In the genomic region with DNA sequence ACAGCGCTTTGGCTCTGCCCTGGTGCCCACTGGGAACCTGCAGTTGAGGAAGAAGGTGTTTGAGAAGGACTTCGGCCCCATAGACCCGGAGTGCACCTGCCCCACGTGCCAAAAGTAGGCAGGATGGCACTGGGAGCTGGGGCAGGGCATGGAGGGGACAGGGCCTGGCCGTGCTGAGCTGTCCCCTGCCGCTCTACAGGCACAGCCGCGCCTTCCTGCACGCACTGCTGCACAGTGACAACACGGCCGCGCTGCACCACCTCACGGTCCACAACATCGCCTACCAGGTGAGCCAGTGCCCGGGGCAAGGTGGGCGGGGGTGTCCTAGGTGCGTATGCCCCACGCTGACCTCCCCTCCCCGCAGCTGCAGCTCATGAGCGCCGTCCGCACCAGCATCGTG, we compare ENCODE assay signal across 15 cellular contexts.
"Had no signal": no experiment of that assay in that cellular context is flagged by ENCODE, and none has a peak within 500 bp of the region (broad histone marks: within the 10 kb centered on the region; RNA-seq: fewer than 3 reads in every experiment).

No MANE protein-coding gene starts in this region.

- H3K4me3 Mint-ChIP-seq: activated CD4-positive, alpha-beta T cell treated with anti-CD3 and anti-CD28 coated beads for 36 hours; activated naive CD8-positive, alpha-beta T cell treated with anti-CD3 and anti-CD28 coated beads, Interleukin-2, amount 50 U/mL, for 24 hours; neural progenitor cell; T-helper 2 cell treated with Interferon-gamma antibody and Interleukin-4, amounts not matched to agents 5 μg/mL and 100 μg/mL, for 36 hours had no signal

- H3K4me1 ChIP-seq: foreskin keratinocyte, neural progenitor cell, pancreas, right atrium auricular region had no signal

- H2AFZ ChIP-seq: neural progenitor cell had no signal

- DNase-seq: activated naive CD4-positive, alpha-beta T cell treated with Interleukin-2 at 50 U/mL for 16 hours; activated naive CD8-positive, alpha-beta T cell treated with anti-CD3 and anti-CD28 coated beads, Interleukin-2, amount 50 U/mL, for 24 hours; foreskin keratinocyte; left ventricle myocardium inferior; pancreas; tibial artery had no signal

- H3K9me3 Mint-ChIP-seq: activated naive CD8-positive, alpha-beta T cell treated with anti-CD3 and anti-CD28 coated beads, Interleukin-2, amount 50 U/mL, for 24 hours; neural progenitor cell; T-helper 2 cell treated with Interferon-gamma antibody and Interleukin-4, amounts not matched to agents 5 μg/mL and 100 μg/mL, for 36 hours had no signal

- H3K9ac ChIP-seq: neural progenitor cell had no signal

- H3K4me2 ChIP-seq: neural progenitor cell, smooth muscle cell had no signal

- FAIRE-seq: endothelial cell of umbilical vein, pancreas had no signal

- ATAC-seq: activated CD4-positive, alpha-beta T cell treated with anti-CD3 and anti-CD28 coated beads for 36 hours; foreskin keratinocyte had no signal

- H3K27me3 Mint-ChIP-seq: activated CD4-positive, alpha-beta T cell treated with anti-CD3 and anti-CD28 coated beads for 36 hours; activated naive CD8-positive, alpha-beta T cell treated with anti-CD3 and anti-CD28 coated beads, Interleukin-2, amount 50 U/mL, for 24 hours had no signal

- H3K27ac ChIP-seq: ascending aorta, cardiac muscle cell, foreskin keratinocyte, left ventricle myocardium inferior, neural progenitor cell, pancreas, right atrium auricular region, tibial artery, vagina had no signal

- H3K27ac Mint-ChIP-seq: activated naive CD8-positive, alpha-beta T cell treated with anti-CD3 and anti-CD28 coated beads, Interleukin-2, amount 50 U/mL, for 24 hours; neural progenitor cell; T-helper 2 cell treated with Interferon-gamma antibody and Interleukin-4, amounts not matched to agents 5 μg/mL and 100 μg/mL, for 36 hours had no signal

- H3K9me3 ChIP-seq: ascending aorta, left ventricle myocardium inferior, pancreas, right atrium auricular region, tibial artery, vagina had no signal

- H3K4me3 ChIP-seq: ascending aorta, cardiac muscle cell, left ventricle myocardium inferior, neural progenitor cell, pancreas, right atrium auricular region, smooth muscle cell, tibial artery, vagina had no signal

- H3K36me3 ChIP-seq: cardiac muscle cell, neural progenitor cell had no signal

- H3K27me3 ChIP-seq: ascending aorta, cardiac muscle cell, foreskin keratinocyte, neural progenitor cell, pancreas, right atrium auricular region, tibial artery, vagina had no signal
